30 cellular contexts compared by ENCODE assay signal in genomic region chr22:45067731-45068130, GRCh38. TPM values are rescaled to one million over a fixed set of nuclear protein-coding genes. Genes with fewer than 3 reads are reported as not detected.
"Had no signal": no experiment of that assay in that cellular context is flagged by ENCODE, and none has a peak within 500 bp of the region (broad histone marks: within the 10 kb centered on the region; RNA-seq: fewer than 3 reads in every experiment).

No MANE protein-coding gene starts in this region.

- H3K27me3 ChIP-seq: colonic mucosa, ovary, thyroid gland had no signal

- H3K9me3 ChIP-seq: colonic mucosa, left lung, ovary, psoas muscle, thyroid gland had no signal

- H3K4me3 ChIP-seq: colonic mucosa, gastroesophageal sphincter, heart left ventricle, hepatocyte, left lung, neural progenitor cell, ovary, psoas muscle, sigmoid colon, skin epidermis, spleen, thyroid gland had no signal

- H3K4me2 ChIP-seq: hepatocyte, neural progenitor cell had no signal

- H2AFZ ChIP-seq: hepatocyte, neural progenitor cell had no signal

- H3K79me2 ChIP-seq: hepatocyte had no signal

- H3K36me3 ChIP-seq: colonic mucosa, gastroesophageal sphincter, heart left ventricle, left lung, neural progenitor cell, ovary, sigmoid colon, spleen, thyroid gland had no signal

- H3K4me1 ChIP-seq: colonic mucosa, gastroesophageal sphincter, heart left ventricle, left lung, psoas muscle, sigmoid colon, spleen, thyroid gland had no signal

- H3K9ac ChIP-seq: neural progenitor cell had no signal

- H3K27ac ChIP-seq: colonic mucosa, epithelial cell of prostate, foreskin keratinocyte, gastroesophageal sphincter, heart left ventricle, hepatocyte, left lung, neural progenitor cell, ovary, psoas muscle, sigmoid colon, skin epidermis, spleen, thyroid gland had no signal

- ATAC-seq: esophagus mucosa; foreskin keratinocyte; gastroesophageal sphincter; heart left ventricle; left cardiac atrium; left lung; naive thymus-derived CD4-positive, alpha-beta T cell; psoas muscle; right cardiac atrium; stimulated activated naive CD8-positive, alpha-beta T cell treated with anti-CD3 and anti-CD28 coated beads, Interleukin-15, amount 100 ng/mL, for 72 hours had no signal

- DNase-seq: colonic mucosa; effector CD8-positive, alpha-beta T cell; endodermal cell; foreskin keratinocyte; heart left ventricle; kidney; left cardiac atrium; left lung; mesendoderm; midbrain; naive thymus-derived CD4-positive, alpha-beta T cell; ovary; psoas muscle; right cardiac atrium; sigmoid colon; spleen; stimulated activated CD4-positive, alpha-beta T cell treated with anti-CD3 and anti-CD28 coated beads, Interleukin-15, amount 100 ng/mL, for 24 hours; stimulated activated CD4-positive, alpha-beta T cell treated with anti-CD3 and anti-CD28 coated beads, Interleukin-4, amount 100 ng/mL, for 1 hour; stimulated activated CD8-positive, alpha-beta memory T cell treated with anti-CD3 and anti-CD28 coated beads, Interleukin-4, amount 100 ng/mL, for 48 hours; stimulated activated naive CD4-positive, alpha-beta T cell; stimulated activated naive CD8-positive, alpha-beta T cell treated with anti-CD3 and anti-CD28 coated beads, Interleukin-15, amount 100 ng/mL, for 72 hours; thyroid gland had no signal

RNA-seq across cellular contexts. Expression of gene PHF21B, which starts 57.9 kb away (rescaled TPM):
- total RNA-seq: colonic mucosa; esophagus mucosa; lung microvascular endothelial cell; naive thymus-derived CD4-positive, alpha-beta T cell; renal cortical epithelial cell had no signal
